In genomic region chr5:127960126-127960744, GRCh38 we compare ENCODE assay signal across 13 cellular contexts.
DNase-seq lines count a peak whose midpoint lies in the region; ATAC-seq and TF ChIP-seq lines count a peak whose summit lies in the region.
"Had no signal": no experiment of that assay in that cellular context is flagged by ENCODE, and none has a peak within 500 bp of the region (broad histone marks: within the 10 kb centered on the region; RNA-seq: fewer than 3 reads in every experiment).

No MANE protein-coding gene starts in this region.

- no peaks in the 10 kb centered on the region for H3K36me3 ChIP-seq in heart left ventricle
- no peaks in the 10 kb centered on the region for H3K36me3 ChIP-seq in liver (ENCODE audit: control insufficient read depth in 4 of 4, insufficient read depth in 3 of 4, low read depth in 1 of 4, low read length in 3 of 4)
- H3K36me3 ChIP-seq: adrenal gland, WERI-Rb-1 had no signal

- H3K27me3 ChIP-seq in heart left ventricle: no peaks in the 10 kb centered on the region
- no peaks in the 10 kb centered on the region for H3K27me3 ChIP-seq in liver (ENCODE audit: control insufficient read depth in 4 of 4, insufficient read depth in 4 of 4, low read length in 3 of 4)
- H3K27me3 ChIP-seq: adrenal gland had no signal

- DNase-seq in heart left ventricle: no peak
- DNase-seq in Right ventricle myocardium inferior (ENCODE audit: missing footprints): no peak
- DNase-seq in cerebellum (ENCODE audit: low spot score): no peak
- DNase-seq: naive thymus-derived CD4-positive, alpha-beta T cell; NCI-H187 had no signal

- intact Hi-C loops in heart left ventricle (cut with DNase I) (loop anchor here in 4 of 10 donors (2.0 to 10.0 kb wide), 3 partner anchors 122 to 125 kb away; partner anchors contain the start of gene SLC12A2 (in 4 of the 4)), Right ventricle myocardium inferior (cut with DNase I) (loop anchor here (2.0 kb wide), 1 partner anchor 123 kb away; the partner anchor contains the start of gene SLC12A2)

- H3K4me3 ChIP-seq in heart left ventricle (no peak overlapping the region), liver (ENCODE audit: low read depth in 1 of 3, low read length in 3 of 3) (no peak overlapping the region)
- H3K4me3 ChIP-seq: adrenal gland had no signal

- H3K9me3 ChIP-seq in heart left ventricle (no peaks in the 10 kb centered on the region), liver (ENCODE audit: control insufficient read depth in 4 of 4, low read length in 3 of 4) (no peaks in the 10 kb centered on the region)
- H3K9me3 ChIP-seq: adrenal gland had no signal

- 52 to 78% (median 70%) methylated on average over 1 of the region's 1 CpG for WGBS in heart left ventricle, 4 donors
- WGBS in liver: 85% methylated on average over 1 of the region's 1 CpG

- no peak for TF ChIP-seq POLR2A in heart left ventricle (IDR thresholded peaks at IDR 0.05)

- H3K4me1 ChIP-seq in heart left ventricle (peaks cover 8 to 58% (median 41%) of the 10 kb centered on the region in 12 donors), liver (ENCODE audit: control insufficient read depth in 4 of 4, insufficient read depth in 4 of 4, low read length in 3 of 4) (no peaks in the 10 kb centered on the region)

- ATAC-seq in heart left ventricle (peak in 3 of 4 donors; percentile 30 to 52 (median 52)), Right ventricle myocardium inferior (no peak), GM18861 (IDR thresholded peaks at IDR 0.05; ENCODE audit: unreplicated experiment) (no peak), HG03460 (IDR thresholded peaks at IDR 0.05; ENCODE audit: unreplicated experiment) (no peak), GM21737 (IDR thresholded peaks at IDR 0.05; ENCODE audit: unreplicated experiment) (no peak)
- ATAC-seq: naive thymus-derived CD4-positive, alpha-beta T cell had no signal

- H3K27ac ChIP-seq in heart left ventricle (peak overlapping the region; percentile 8 to 75 (median 60)), VCaP (peak overlapping the region; percentile 86), liver (ENCODE audit: low read depth in 1 of 2, low read length in 2 of 2) (no peak overlapping the region)
- H3K27ac ChIP-seq: RWPE1, WERI-Rb-1 had no signal

- TF ChIP-seq RAD21 in liver (IDR thresholded peaks at IDR 0.05): no peak

- no peak for TF ChIP-seq CTCF in heart left ventricle (IDR thresholded peaks at IDR 0.05)
- TF ChIP-seq CTCF in VCaP (conservative IDR thresholded peaks at IDR 0.05): no peak
- no peak for TF ChIP-seq CTCF in liver (IDR thresholded peaks at IDR 0.05; ENCODE audit: low read depth, low read length, missing input control)

- H3K9ac ChIP-seq in liver (ENCODE audit: low read depth in 1 of 2, low read length in 2 of 2): no peak overlapping the region

TF ChIP-seq in liver, 16 proteins besides CTCF, POLR2A, EP300 and RAD21:
- peak; percentile 62 for TF ChIP-seq NR2F2 (IDR thresholded peaks at IDR 0.05)
- no peak for TF ChIP-seq FOXA1 (IDR thresholded peaks at IDR 0.05)
- no peak for TF ChIP-seq GABPA (IDR thresholded peaks at IDR 0.05 in 1 of 2, conservative IDR thresholded peaks at IDR 0.05 in 1 of 2)
- TF ChIP-seq REST (IDR thresholded peaks at IDR 0.05): no peak

Comparison
In these comparisons a context has a peak if more than half of its experiments do, and no peak if none do; other contexts are left out.
1. ATAC-seq: peak in heart left ventricle (3 of 4); none in Right ventricle myocardium inferior (single experiment), GM18861 (single experiment), HG03460 (single experiment) and GM21737 (single experiment).
2. H3K27ac ChIP-seq: peak in heart left ventricle (12 of 12) and VCaP (single experiment); none in liver (0 of 2).